ENCODE assay signal across 1 cellular context in the genomic region with DNA sequence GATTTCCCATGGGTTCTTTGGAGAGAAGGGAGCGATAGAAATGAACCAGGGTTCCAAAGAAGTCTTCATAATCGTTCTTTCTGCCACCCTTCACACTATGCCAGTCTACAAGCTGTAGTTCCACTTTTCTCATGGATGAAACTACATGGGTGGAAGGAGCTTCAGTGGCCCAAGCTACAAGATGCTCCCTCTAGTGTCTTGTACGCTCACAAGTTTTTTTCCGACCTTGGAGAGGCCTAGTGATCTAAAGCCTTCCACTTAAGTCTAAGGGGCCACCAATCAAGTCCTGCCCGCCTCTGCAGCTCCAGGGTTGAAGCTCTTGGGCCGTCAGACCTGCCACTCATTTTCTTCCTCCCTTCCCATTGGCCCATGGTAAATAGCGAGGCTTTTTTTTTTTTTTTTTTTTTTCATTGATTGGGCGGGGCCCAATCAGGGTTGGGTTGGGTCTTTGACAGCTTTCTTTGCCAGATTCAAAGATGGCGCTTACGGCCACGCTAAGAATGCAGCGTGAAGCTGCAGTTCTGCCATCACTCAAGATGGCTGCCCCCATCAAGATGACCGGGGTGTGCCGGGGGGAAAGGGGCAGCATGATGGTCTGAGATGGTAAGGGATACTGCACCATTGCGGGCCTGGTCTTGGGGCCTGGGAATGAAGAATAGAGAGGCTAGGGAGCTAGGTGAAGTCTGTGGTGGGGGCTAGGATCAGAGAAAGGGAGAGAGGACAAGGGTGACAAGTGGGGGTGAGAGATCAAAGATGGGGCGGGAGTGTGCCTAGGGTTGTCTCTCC.
TF ChIP-seq lines count a peak whose summit lies in the region.

A gene (plus strand): TSS at position 527 of the 786 bp plus-strand sequence. CDS start 430 bp downstream, outside the sequence.

TF ChIP-seq in HepG2, 621 proteins besides CTCF, POLR2A, EP300 and RAD21 (continued from another document and continues in another):
- TF ChIP-seq, protein P1, sequence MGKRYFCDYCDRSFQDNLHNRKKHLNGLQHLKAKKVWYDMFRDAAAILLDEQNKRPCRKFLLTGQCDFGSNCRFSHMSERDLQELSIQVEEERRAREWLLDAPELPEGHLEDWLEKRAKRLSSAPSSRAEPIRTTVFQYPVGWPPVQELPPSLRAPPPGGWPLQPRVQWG (CRISPR knock-in tag; IDR thresholded peaks at IDR 0.05; ENCODE audit: borderline replicate concordance, low read depth), result no peak
- TF ChIP-seq, protein P2, sequence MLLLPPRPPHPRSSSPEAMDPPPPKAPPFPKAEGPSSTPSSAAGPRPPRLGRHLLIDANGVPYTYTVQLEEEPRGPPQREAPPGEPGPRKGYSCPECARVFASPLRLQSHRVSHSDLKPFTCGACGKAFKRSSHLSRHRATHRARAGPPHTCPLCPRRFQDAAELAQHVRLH (CRISPR knock-in tag; IDR thresholded peaks at IDR 0.05; ENCODE audit: borderline replicate concordance, low read depth), result no peak; the same call in 1 of the 2 replicates
- no peak for TF ChIP-seq GPN1 (CRISPR knock-in tag; IDR thresholded peaks at IDR 0.05; ENCODE audit: borderline replicate concordance)
- no peak for TF ChIP-seq CAMTA2 (CRISPR knock-in tag; IDR thresholded peaks at IDR 0.05; ENCODE audit: borderline replicate concordance)
- no peak for TF ChIP-seq ZNF713 (CRISPR knock-in tag; IDR thresholded peaks at IDR 0.05)
- no peak for TF ChIP-seq ZNF670 (CRISPR knock-in tag; IDR thresholded peaks at IDR 0.05; ENCODE audit: borderline replicate concordance)
- TF ChIP-seq SMYD3 (CRISPR knock-in tag; IDR thresholded peaks at IDR 0.05), result no peak
- no peak for TF ChIP-seq TRIM24 (CRISPR knock-in tag; IDR thresholded peaks at IDR 0.05)
- TF ChIP-seq ZNF772 (CRISPR knock-in tag; IDR thresholded peaks at IDR 0.05), result peak; percentile 55; the same call in 1 of the 2 replicates
- TF ChIP-seq SP4 (CRISPR knock-in tag; IDR thresholded peaks at IDR 0.05), result no peak
- TF ChIP-seq, protein P3, sequence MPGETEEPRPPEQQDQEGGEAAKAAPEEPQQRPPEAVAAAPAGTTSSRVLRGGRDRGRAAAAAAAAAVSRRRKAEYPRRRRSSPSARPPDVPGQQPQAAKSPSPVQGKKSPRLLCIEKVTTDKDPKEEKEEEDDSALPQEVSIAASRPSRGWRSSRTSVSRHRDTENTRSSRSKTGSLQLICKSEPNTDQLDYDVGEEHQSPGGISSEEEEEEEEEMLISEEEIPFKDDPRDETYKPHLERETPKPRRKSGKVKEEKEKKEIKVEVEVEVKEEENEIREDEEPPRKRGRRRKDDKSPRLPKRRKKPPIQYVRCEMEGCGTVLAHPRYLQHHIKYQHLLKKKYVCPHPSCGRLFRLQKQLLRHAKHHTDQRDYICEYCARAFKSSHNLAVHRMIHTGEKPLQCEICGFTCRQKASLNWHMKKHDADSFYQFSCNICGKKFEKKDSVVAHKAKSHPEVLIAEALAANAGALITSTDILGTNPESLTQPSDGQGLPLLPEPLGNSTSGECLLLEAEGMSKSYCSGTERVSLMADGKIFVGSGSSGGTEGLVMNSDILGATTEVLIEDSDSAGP (CRISPR knock-in tag; IDR thresholded peaks at IDR 0.05; ENCODE audit: borderline replicate concordance), result no peak
- TF ChIP-seq ZSCAN21 (CRISPR knock-in tag; IDR thresholded peaks at IDR 0.05; ENCODE audit: borderline replicate concordance), result no peak
- TF ChIP-seq TBL1XR1 (IDR thresholded peaks at IDR 0.05; ENCODE audit: borderline replicate concordance, low read length, partially characterized antibody), result no peak
- TF ChIP-seq ZNF652 (CRISPR knock-in tag; IDR thresholded peaks at IDR 0.05; ENCODE audit: borderline replicate concordance, low read depth), result no peak
- no peak for TF ChIP-seq ZNF101 (CRISPR knock-in tag; IDR thresholded peaks at IDR 0.05; ENCODE audit: borderline replicate concordance, low read depth)
- TF ChIP-seq KDM5B (CRISPR knock-in tag; IDR thresholded peaks at IDR 0.05; ENCODE audit: borderline replicate concordance), result no peak
- TF ChIP-seq, protein P4, sequence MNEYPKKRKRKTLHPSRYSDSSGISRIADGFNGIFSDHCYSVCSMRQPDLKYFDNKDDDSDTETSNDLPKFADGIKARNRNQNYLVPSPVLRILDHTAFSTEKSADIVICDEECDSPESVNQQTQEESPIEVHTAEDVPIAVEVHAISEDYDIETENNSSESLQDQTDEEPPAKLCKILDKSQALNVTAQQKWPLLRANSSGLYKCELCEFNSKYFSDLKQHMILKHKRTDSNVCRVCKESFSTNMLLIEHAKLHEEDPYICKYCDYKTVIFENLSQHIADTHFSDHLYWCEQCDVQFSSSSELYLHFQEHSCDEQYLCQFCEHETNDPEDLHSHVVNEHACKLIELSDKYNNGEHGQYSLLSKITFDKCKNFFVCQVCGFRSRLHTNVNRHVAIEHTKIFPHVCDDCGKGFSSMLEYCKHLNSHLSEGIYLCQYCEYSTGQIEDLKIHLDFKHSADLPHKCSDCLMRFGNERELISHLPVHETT (CRISPR knock-in tag; conservative IDR thresholded peaks at IDR 0.05), result no peak
- TF ChIP-seq HES4 (CRISPR knock-in tag; IDR thresholded peaks at IDR 0.05; ENCODE audit: borderline replicate concordance), result no peak
- no peak for TF ChIP-seq HOXA7 (CRISPR knock-in tag; IDR thresholded peaks at IDR 0.05)
- TF ChIP-seq, protein P5, sequence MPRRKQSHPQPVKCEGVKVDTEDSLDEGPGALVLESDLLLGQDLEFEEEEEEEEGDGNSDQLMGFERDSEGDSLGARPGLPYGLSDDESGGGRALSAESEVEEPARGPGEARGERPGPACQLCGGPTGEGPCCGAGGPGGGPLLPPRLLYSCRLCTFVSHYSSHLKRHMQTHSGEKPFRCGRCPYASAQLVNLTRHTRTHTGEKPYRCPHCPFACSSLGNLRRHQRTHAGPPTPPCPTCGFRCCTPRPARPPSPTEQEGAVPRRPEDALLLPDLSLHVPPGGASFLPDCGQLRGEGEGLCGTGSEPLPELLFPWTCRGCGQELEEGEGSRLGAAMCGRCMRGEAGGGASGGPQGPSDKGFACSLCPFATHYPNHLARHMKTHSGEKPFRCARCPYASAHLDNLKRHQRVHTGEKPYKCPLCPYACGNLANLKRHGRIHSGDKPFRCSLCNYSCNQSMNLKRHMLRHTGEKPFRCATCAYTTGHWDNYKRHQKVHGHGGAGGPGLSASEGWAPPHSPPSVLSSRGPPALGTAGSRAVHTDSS (CRISPR knock-in tag; conservative IDR thresholded peaks at IDR 0.05), result no peak
- TF ChIP-seq KLF13 (CRISPR knock-in tag; IDR thresholded peaks at IDR 0.05), result no peak
- TF ChIP-seq SRY (CRISPR knock-in tag; IDR thresholded peaks at IDR 0.05), result no peak
- TF ChIP-seq ZNF564 (CRISPR knock-in tag; IDR thresholded peaks at IDR 0.05), result no peak
- TF ChIP-seq, protein P6, sequence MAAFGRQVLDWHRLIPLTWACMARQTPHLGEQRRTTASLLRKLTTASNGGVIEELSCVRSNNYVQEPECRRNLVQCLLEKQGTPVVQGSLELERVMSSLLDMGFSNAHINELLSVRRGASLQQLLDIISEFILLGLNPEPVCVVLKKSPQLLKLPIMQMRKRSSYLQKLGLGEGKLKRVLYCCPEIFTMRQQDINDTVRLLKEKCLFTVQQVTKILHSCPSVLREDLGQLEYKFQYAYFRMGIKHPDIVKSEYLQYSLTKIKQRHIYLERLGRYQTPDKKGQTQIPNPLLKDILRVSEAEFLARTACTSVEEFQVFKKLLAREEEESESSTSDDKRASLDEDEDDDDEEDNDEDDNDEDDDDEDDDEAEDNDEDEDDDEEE (CRISPR knock-in tag; IDR thresholded peaks at IDR 0.05), result 0 out of 2 replicates have a peak, but pooled peaks have one; percentile 31
- no peak for TF ChIP-seq ZNF44 (CRISPR knock-in tag; IDR thresholded peaks at IDR 0.05)
- TF ChIP-seq, protein P7, sequence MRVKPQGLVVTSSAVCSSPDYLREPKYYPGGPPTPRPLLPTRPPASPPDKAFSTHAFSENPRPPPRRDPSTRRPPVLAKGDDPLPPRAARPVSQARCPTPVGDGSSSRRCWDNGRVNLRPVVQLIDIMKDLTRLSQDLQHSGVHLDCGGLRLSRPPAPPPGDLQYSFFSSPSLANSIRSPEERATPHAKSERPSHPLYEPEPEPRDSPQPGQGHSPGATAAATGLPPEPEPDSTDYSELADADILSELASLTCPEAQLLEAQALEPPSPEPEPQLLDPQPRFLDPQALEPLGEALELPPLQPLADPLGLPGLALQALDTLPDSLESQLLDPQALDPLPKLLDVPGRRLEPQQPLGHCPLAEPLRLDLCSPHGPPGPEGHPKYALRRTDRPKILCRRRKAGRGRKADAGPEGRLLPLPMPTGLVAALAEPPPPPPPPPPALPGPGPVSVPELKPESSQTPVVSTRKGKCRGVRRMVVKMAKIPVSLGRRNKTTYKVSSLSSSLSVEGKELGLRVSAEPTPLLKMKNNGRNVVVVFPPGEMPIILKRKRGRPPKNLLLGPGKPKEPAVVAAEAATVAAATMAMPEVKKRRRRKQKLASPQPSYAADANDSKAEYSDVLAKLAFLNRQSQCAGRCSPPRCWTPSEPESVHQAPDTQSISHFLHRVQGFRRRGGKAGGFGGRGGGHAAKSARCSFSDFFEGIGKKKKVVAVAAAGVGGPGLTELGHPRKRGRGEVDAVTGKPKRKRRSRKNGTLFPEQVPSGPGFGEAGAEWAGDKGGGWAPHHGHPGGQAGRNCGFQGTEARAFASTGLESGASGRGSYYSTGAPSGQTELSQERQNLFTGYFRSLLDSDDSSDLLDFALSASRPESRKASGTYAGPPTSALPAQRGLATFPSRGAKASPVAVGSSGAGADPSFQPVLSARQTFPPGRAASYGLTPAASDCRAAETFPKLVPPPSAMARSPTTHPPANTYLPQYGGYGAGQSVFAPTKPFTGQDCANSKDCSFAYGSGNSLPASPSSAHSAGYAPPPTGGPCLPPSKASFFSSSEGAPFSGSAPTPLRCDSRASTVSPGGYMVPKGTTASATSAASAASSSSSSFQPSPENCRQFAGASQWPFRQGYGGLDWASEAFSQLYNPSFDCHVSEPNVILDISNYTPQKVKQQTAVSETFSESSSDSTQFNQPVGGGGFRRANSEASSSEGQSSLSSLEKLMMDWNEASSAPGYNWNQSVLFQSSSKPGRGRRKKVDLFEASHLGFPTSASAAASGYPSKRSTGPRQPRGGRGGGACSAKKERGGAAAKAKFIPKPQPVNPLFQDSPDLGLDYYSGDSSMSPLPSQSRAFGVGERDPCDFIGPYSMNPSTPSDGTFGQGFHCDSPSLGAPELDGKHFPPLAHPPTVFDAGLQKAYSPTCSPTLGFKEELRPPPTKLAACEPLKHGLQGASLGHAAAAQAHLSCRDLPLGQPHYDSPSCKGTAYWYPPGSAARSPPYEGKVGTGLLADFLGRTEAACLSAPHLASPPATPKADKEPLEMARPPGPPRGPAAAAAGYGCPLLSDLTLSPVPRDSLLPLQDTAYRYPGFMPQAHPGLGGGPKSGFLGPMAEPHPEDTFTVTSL (CRISPR knock-in tag; IDR thresholded peaks at IDR 0.05; ENCODE audit: borderline replicate concordance), result no peak
- no peak for TF ChIP-seq ATAD3A (CRISPR knock-in tag; IDR thresholded peaks at IDR 0.05)
- TF ChIP-seq GABPA (IDR thresholded peaks at IDR 0.05; ENCODE audit: low read depth, low read length), result no peak
- TF ChIP-seq GABPA (CRISPR knock-in tag; IDR thresholded peaks at IDR 0.05; ENCODE audit: low read depth), result no peak
- TF ChIP-seq, protein P8, sequence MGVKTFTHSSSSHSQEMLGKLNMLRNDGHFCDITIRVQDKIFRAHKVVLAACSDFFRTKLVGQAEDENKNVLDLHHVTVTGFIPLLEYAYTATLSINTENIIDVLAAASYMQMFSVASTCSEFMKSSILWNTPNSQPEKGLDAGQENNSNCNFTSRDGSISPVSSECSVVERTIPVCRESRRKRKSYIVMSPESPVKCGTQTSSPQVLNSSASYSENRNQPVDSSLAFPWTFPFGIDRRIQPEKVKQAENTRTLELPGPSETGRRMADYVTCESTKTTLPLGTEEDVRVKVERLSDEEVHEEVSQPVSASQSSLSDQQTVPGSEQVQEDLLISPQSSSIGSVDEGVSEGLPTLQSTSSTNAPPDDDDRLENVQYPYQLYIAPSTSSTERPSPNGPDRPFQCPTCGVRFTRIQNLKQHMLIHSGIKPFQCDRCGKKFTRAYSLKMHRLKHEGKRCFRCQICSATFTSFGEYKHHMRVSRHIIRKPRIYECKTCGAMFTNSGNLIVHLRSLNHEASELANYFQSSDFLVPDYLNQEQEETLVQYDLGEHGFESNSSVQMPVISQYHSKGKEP (CRISPR knock-in tag; IDR thresholded peaks at IDR 0.05), result no peak
- TF ChIP-seq PITX1 (CRISPR knock-in tag; IDR thresholded peaks at IDR 0.05), result peak; percentile 17; the same call in 1 of the 2 replicates
- TF ChIP-seq, protein P9, sequence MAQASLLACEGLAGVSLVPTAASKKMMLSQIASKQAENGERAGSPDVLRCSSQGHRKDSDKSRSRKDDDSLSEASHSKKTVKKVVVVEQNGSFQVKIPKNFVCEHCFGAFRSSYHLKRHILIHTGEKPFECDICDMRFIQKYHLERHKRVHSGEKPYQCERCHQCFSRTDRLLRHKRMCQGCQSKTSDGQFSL (CRISPR knock-in tag; IDR thresholded peaks at IDR 0.05), result no peak
- TF ChIP-seq THYN1 (CRISPR knock-in tag; IDR thresholded peaks at IDR 0.05; ENCODE audit: borderline replicate concordance, low read depth), result no peak
- peak; percentile 41; the same call in 1 of the 2 replicates for TF ChIP-seq ZNF224 (CRISPR knock-in tag; IDR thresholded peaks at IDR 0.05)
- TF ChIP-seq, protein P10, sequence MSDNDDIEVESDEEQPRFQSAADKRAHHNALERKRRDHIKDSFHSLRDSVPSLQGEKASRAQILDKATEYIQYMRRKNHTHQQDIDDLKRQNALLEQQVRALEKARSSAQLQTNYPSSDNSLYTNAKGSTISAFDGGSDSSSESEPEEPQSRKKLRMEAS (IDR thresholded peaks at IDR 0.05), result no peak
- TF ChIP-seq MIER3 (CRISPR knock-in tag; IDR thresholded peaks at IDR 0.05; ENCODE audit: borderline replicate concordance), result peak; percentile 14; the same call in 1 of the 2 replicates
- TF ChIP-seq MEIS2 (CRISPR knock-in tag; IDR thresholded peaks at IDR 0.05), result peak; percentile 67; the same call in 1 of the 2 replicates
- TF ChIP-seq, protein P11, sequence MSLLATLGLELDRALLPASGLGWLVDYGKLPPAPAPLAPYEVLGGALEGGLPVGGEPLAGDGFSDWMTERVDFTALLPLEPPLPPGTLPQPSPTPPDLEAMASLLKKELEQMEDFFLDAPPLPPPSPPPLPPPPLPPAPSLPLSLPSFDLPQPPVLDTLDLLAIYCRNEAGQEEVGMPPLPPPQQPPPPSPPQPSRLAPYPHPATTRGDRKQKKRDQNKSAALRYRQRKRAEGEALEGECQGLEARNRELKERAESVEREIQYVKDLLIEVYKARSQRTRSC (CRISPR knock-in tag; IDR thresholded peaks at IDR 0.05; ENCODE audit: low read depth), result no peak
- TF ChIP-seq, protein P12, sequence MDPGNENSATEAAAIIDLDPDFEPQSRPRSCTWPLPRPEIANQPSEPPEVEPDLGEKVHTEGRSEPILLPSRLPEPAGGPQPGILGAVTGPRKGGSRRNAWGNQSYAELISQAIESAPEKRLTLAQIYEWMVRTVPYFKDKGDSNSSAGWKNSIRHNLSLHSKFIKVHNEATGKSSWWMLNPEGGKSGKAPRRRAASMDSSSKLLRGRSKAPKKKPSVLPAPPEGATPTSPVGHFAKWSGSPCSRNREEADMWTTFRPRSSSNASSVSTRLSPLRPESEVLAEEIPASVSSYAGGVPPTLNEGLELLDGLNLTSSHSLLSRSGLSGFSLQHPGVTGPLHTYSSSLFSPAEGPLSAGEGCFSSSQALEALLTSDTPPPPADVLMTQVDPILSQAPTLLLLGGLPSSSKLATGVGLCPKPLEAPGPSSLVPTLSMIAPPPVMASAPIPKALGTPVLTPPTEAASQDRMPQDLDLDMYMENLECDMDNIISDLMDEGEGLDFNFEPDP (CRISPR knock-in tag; conservative IDR thresholded peaks at IDR 0.05), result no peak
- TF ChIP-seq TBX3 (IDR thresholded peaks at IDR 0.05; ENCODE audit: borderline replicate concordance), result no peak
- no peak for TF ChIP-seq RXRA (CRISPR knock-in tag; IDR thresholded peaks at IDR 0.05)
- no peak for TF ChIP-seq HIVEP1 (CRISPR knock-in tag; IDR thresholded peaks at IDR 0.05)
- TF ChIP-seq THAP11 (CRISPR knock-in tag; IDR thresholded peaks at IDR 0.05), result peak; percentile 67
- TF ChIP-seq ZNF782 (CRISPR knock-in tag; IDR thresholded peaks at IDR 0.05; ENCODE audit: borderline replicate concordance), result no peak
